ENCODE assay signal across 12 cellular contexts in the genomic region with DNA sequence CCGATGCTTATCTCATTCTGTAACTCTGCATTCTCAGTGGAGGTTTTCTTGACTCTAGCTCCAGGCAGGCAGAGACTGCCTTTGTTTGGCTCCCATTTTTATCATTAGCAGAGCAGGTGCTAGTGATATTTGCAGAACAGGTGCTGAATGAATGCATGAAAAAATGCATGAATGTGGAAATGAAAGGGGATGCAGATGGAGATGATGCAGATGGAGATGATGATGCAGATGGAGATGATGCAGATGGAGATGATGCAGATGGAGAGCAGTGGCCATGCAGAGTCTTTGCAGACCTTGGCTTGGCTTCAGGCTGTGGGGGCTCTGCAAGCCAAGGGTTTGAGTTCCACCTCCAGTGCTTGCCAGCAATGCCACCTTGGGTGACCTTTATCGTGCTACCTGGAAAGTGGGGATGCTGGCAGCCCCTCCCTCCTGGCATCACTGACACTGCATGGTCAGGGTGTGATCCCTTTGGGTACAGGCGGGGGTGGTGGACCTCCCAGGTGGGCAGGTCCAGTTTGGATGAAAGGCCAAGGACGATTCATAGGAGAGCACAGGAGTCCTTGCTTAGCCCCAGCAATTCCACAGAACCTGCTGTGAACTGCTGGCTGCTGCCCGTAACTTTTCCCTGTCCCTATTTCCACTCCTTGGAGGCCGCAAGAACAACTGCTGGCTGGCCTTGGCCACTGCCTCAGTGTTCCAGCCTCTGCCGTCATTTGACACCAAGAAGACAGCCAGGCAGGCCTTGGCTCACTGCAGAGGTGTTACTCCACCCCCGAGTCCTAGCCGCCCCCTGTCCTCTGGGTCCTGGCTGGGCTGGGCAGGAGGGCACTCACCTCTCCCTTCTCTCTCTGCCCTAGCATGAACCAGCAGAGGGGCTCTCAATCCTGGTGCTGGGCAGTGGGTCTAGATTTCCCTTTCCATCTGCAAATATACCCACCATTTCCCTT. TPM values are rescaled to one million over a fixed set of nuclear protein-coding genes. Genes with fewer than 3 reads are reported as not detected.
DNase-seq lines count a peak whose midpoint lies in the region; ATAC-seq and TF ChIP-seq lines count a peak whose summit lies in the region.
"Had no signal": no experiment of that assay in that cellular context is flagged by ENCODE, and none has a peak within 500 bp of the region (broad histone marks: within the 10 kb centered on the region; RNA-seq: fewer than 3 reads in every experiment).

No MANE protein-coding gene starts in this region.

- H3K4me2 ChIP-seq in PC-9, result no peak overlapping the region

- H3K27me3 ChIP-seq in PC-9 (ENCODE audit: insufficient read depth, low read depth) (no peaks in the 10 kb centered on the region), muscle layer of duodenum (ENCODE audit: low read depth, low read length) (no peaks in the 10 kb centered on the region), upper lobe of right lung (no peaks in the 10 kb centered on the region)
- H3K27me3 ChIP-seq: cardiac muscle cell had no signal

- H3K4me1 ChIP-seq in PC-9 (replicated peaks; ENCODE audit: insufficient read depth) (peaks cover 53% of the 10 kb centered on the region), muscle layer of duodenum (ENCODE audit: control insufficient read depth in 1 of 2, insufficient read depth in 2 of 2, low read length in 2 of 2) (peaks cover 41% of the 10 kb centered on the region in 2 donors), upper lobe of right lung (peaks cover 66% of the 10 kb centered on the region)

- TF ChIP-seq CTCF in PC-9 (conservative IDR thresholded peaks at IDR 0.05), result no peak
- no peak for TF ChIP-seq CTCF in upper lobe of right lung (IDR thresholded peaks at IDR 0.05)

- POLR2A ChIA-PET in PC-9 (lab: Charles Lee; ENCODE audit: unreplicated experiment), result interaction anchor here (0.5 kb wide), 1 partner anchor 125 kb away, joined by 8 read pairs; no protein-coding TSS in a partner anchor

- H3K36me3 ChIP-seq in PC-9 (ENCODE audit: low read depth), result 0 out of 2 replicates have a peak, but pooled peaks cover 3% of the 10 kb centered on the region
- no peaks in the 10 kb centered on the region for H3K36me3 ChIP-seq in muscle layer of duodenum (ENCODE audit: control insufficient read depth in 1 of 2, insufficient read depth in 2 of 2, low read length in 2 of 2)
- H3K36me3 ChIP-seq in upper lobe of right lung, result no peaks in the 10 kb centered on the region
- H3K36me3 ChIP-seq: cardiac muscle cell had no signal

- DNase-seq in PC-9, result no peak
- DNase-seq in fibroblast of gingiva (ENCODE audit: low read depth), result peak; percentile 67
- DNase-seq in upper lobe of right lung, result no peak
- DNase-seq in stimulated activated CD4-positive, alpha-beta T cell treated with anti-CD3 and anti-CD28 coated beads, Interleukin-4, amount 100 ng/mL, for 24 hours, result no peak
- no peak for DNase-seq in NCI-H2107 treated with DMSO at 0.1 percent for 48 hours (lab: John Stamatoyannopoulos, UW; ENCODE audit: unreplicated experiment)
- DNase-seq in GF-D8 (lab: John Stamatoyannopoulos, UW), result no peak
- DNase-seq: DND-41; HCEC 1CT; natural killer cell; stimulated activated CD4-positive, alpha-beta T cell treated with anti-CD3 and anti-CD28 coated beads, Interleukin-4, amount 100 ng/mL, for 1 hour had no signal

- no peak for ATAC-seq in upper lobe of right lung
- ATAC-seq: natural killer cell had no signal

- no peak overlapping the region for H3K4me3 ChIP-seq in PC-9
- no peak overlapping the region for H3K4me3 ChIP-seq in muscle layer of duodenum (ENCODE audit: low read depth in 1 of 2, low read length in 2 of 2)
- no peak overlapping the region for H3K4me3 ChIP-seq in upper lobe of right lung
- H3K4me3 ChIP-seq: cardiac muscle cell had no signal

- H3F3A ChIP-seq in PC-9 (ENCODE audit: insufficient read depth, low read depth), result peaks cover 40% of the 10 kb centered on the region

- H3K9me3 ChIP-seq in PC-9 (ENCODE audit: insufficient read depth, low read depth) (no peaks in the 10 kb centered on the region), muscle layer of duodenum (ENCODE audit: control insufficient read depth in 1 of 2, low read length in 2 of 2) (no peaks in the 10 kb centered on the region), upper lobe of right lung (no peaks in the 10 kb centered on the region)

- H3K9me2 ChIP-seq in PC-9 (ENCODE audit: insufficient read depth), result no peaks in the 10 kb centered on the region

- peak overlapping the region; percentile 84 for H3K27ac ChIP-seq in PC-9
- H3K27ac ChIP-seq in muscle layer of duodenum (ENCODE audit: low read length), result peak overlapping the region; percentile 93
- peak overlapping the region; percentile 87 for H3K27ac ChIP-seq in upper lobe of right lung
- H3K27ac ChIP-seq: cardiac muscle cell had no signal

- CTCF ChIA-PET in PC-9 (lab: Charles Lee), result no interaction called here

- peaks cover 17% of the 10 kb centered on the region for H3K79me2 ChIP-seq in PC-9 (ENCODE audit: low read depth)

- H2AFZ ChIP-seq in PC-9, result no peak overlapping the region

- no TSS peak for BruUV-seq in PC-9 (replicated peaks; lab: Mats Ljungman, UMichigan)

- intact Hi-C loops in PC-9 (cut with micrococcal nuclease; ENCODE audit: unreplicated experiment), result no loop called here
- intact Hi-C loops in upper lobe of right lung (cut with DNase I), result loop anchor here (10.0 kb wide), 1 partner anchor 92 kb away; the partner anchor contains the start of gene DUSP1

- no peaks in the 10 kb centered on the region for H4K20me1 ChIP-seq in PC-9 (ENCODE audit: insufficient read depth)

RNA-seq across cellular contexts. Expression of gene ERGIC1, which starts 33.0 kb away (rescaled TPM):
- total RNA-seq in PC-9 (2021) (106 and 159 TPM in 2 replicates), upper lobe of right lung (186 TPM)
